8 cellular contexts compared by ENCODE assay signal in genomic region chr9:32525506-32525905, GRCh38. TPM values are rescaled to one million over a fixed set of nuclear protein-coding genes. Genes with fewer than 3 reads are reported as not detected.
DNase-seq lines count a peak whose midpoint lies in the region; ATAC-seq, FAIRE-seq and TF ChIP-seq lines count a peak whose summit lies in the region.

No MANE protein-coding gene starts in this region.

- in situ Hi-C loops in GM12878 (cut with MboI), result no loop called here

- TF ChIP-seq EP300 in GM12878 (IDR thresholded peaks at IDR 0.05; ENCODE audit: borderline replicate concordance in 1 of 2, control insufficient read depth in 1 of 2, low read depth in 2 of 2, low read length in 2 of 2), result no peak

- RAD21 ChIA-PET in GM12878 (lab: Charles Lee; ENCODE audit: unreplicated experiment), result interaction anchor here (0.6 to 2.5 kb wide), 9 partner anchors 13 to 148 kb away, joined by 3 to 36 read pairs (median 7); partner anchors contain the start of genes ACO1 and NDUFB6

- H3K27me3 Mint-ChIP-seq in stimulated activated naive CD8-positive, alpha-beta T cell treated with anti-CD3 and anti-CD28 coated beads, Interleukin-15, amount 100 ng/mL, for 72 hours, result no peaks in the 10 kb centered on the region

- H3K27me3 ChIP-seq in GM12878 (replicated peaks in 1 of 2; ENCODE audit: control insufficient read depth in 2 of 2, insufficient read depth in 2 of 2, low read length in 1 of 2) (no peaks in the 10 kb centered on the region), keratinocyte (ENCODE audit: control insufficient read depth, extremely low read depth, insufficient read depth, low read length) (no peaks in the 10 kb centered on the region)

- H3K4me2 ChIP-seq in GM12878 (ENCODE audit: control insufficient read depth, insufficient read depth) (peak overlapping the region; percentile 86), keratinocyte (ENCODE audit: control insufficient read depth, extremely low read depth, insufficient read depth, low read depth, low read length) (peak overlapping the region; percentile 91)

- SMC1A ChIA-PET in GM12878 (lab: Charles Lee; ENCODE audit: uncharacterized antibody, unreplicated experiment), result interaction anchor here (1.1 to 4.4 kb wide), 10 partner anchors 19 to 146 kb away, joined by 3 to 40 read pairs (median 6); partner anchors contain the start of genes ACO1, NDUFB6, SMIM27 and TOPORS

- H3K4me1 Mint-ChIP-seq in stimulated activated naive CD8-positive, alpha-beta T cell treated with anti-CD3 and anti-CD28 coated beads, Interleukin-15, amount 100 ng/mL, for 72 hours, result peaks cover 30% of the 10 kb centered on the region

- H3K4me3 Mint-ChIP-seq in stimulated activated naive CD8-positive, alpha-beta T cell treated with anti-CD3 and anti-CD28 coated beads, Interleukin-15, amount 100 ng/mL, for 72 hours, result peak overlapping the region; percentile 88 to 97

- H3K4me1 ChIP-seq in GM12878 (ENCODE audit: control insufficient read depth, insufficient read depth, low read length), result no peaks in the 10 kb centered on the region; the same call in 1 of the 2 replicates
- H3K4me1 ChIP-seq in keratinocyte (ENCODE audit: control insufficient read depth, extremely low read depth, insufficient read depth, low read length), result peaks cover 11% of the 10 kb centered on the region

- no peaks in the 10 kb centered on the region for H3K36me3 ChIP-seq in GM12878 (ENCODE audit: control insufficient read depth in 2 of 2, insufficient read depth in 2 of 2, low read length in 1 of 2)
- H3K36me3 ChIP-seq in keratinocyte (ENCODE audit: control insufficient read depth in 2 of 2, extremely low read depth in 1 of 2, insufficient read depth in 2 of 2, low read length in 2 of 2), result peaks cover 0 to 2% of the 10 kb centered on the region in 2 experiments

- H3K9me1 ChIP-seq in keratinocyte (ENCODE audit: control insufficient read depth, extremely low read depth, insufficient read depth, low read length), result no peaks in the 10 kb centered on the region

- POLR2A ChIA-PET in GM12878 (lab: Charles Lee), result interaction anchor here (0.7 to 3.3 kb wide), 9 partner anchors 11 to 500 kb away, joined by 3 to 19 read pairs (median 5); partner anchors contain the start of genes ACO1, DNAJA1, SMIM27 and TOPORS

- peaks cover 25% of the 10 kb centered on the region for H3K79me2 ChIP-seq in GM12878 (ENCODE audit: control insufficient read depth, insufficient read depth, low read length)
- peaks cover 53% of the 10 kb centered on the region for H3K79me2 ChIP-seq in keratinocyte (ENCODE audit: control insufficient read depth, insufficient read depth, low read length)

- H4K20me1 ChIP-seq in GM12878 (ENCODE audit: control insufficient read depth, insufficient read depth) (no peaks in the 10 kb centered on the region), keratinocyte (ENCODE audit: control insufficient read depth, extremely low read depth, insufficient read depth, low read length) (no peaks in the 10 kb centered on the region)

- H3K27ac Mint-ChIP-seq in stimulated activated naive CD8-positive, alpha-beta T cell treated with anti-CD3 and anti-CD28 coated beads, Interleukin-15, amount 100 ng/mL, for 72 hours, result peak overlapping the region; percentile 93 to 95

- no peak for TF ChIP-seq POLR2A in GM12878 (IDR thresholded peaks at IDR 0.05; ENCODE audit: low read depth, low read length)

- FAIRE-seq in GM12878 (lab: Jason Lieb, UNC) (peak; percentile 35), keratinocyte (lab: Jason Lieb, UNC) (peak; percentile 5)

- H3K9me3 Mint-ChIP-seq in stimulated activated naive CD8-positive, alpha-beta T cell treated with anti-CD3 and anti-CD28 coated beads, Interleukin-15, amount 100 ng/mL, for 72 hours, result peaks cover 10 to 13% of the 10 kb centered on the region in 2 donors

- dilution Hi-C loops in keratinocyte (cut with MboI; ENCODE audit: extremely low pct_ligation_motif_present, low sequenced_read_pairs), result no loop called here

- no TSS peak for BruUV-seq in GM12878 (replicated peaks; lab: Mats Ljungman, UMichigan)

- CTCF ChIA-PET in GM12878 (lab: Yijun Ruan, JAX), result interaction anchor here (0.5 to 3.3 kb wide), 15 partner anchors 9 to 274 kb away, joined by 3 to 58 read pairs (median 7); partner anchors contain the start of genes ACO1, NDUFB6, SMIM27 and TOPORS

- TF ChIP-seq CTCF in AG10803 (conservative IDR thresholded peaks at IDR 0.05; ENCODE audit: low read length) (no peak), GM12878 (IDR thresholded peaks at IDR 0.05 in 2 of 3, conservative IDR thresholded peaks at IDR 0.05 in 1 of 3; ENCODE audit: control insufficient read depth in 2 of 3, extremely low read depth in 1 of 3, insufficient read depth in 1 of 3, low read depth in 3 of 3, low read length in 3 of 3) (no peak), keratinocyte (optimal IDR thresholded peaks at IDR 0.05 in 1 of 3, IDR thresholded peaks at IDR 0.05 in 1 of 3, conservative IDR thresholded peaks at IDR 0.05 in 1 of 3; ENCODE audit: extremely low read depth in 1 of 3, insufficient read depth in 2 of 3, low read length in 3 of 3) (no peak)

- ATAC-seq in GM19395 (IDR thresholded peaks at IDR 0.05; ENCODE audit: unreplicated experiment) (peak; percentile 34), GM12878 (peak; percentile 47)
- ATAC-seq in stimulated activated naive CD8-positive, alpha-beta T cell treated with anti-CD3 and anti-CD28 coated beads, Interleukin-15, amount 100 ng/mL, for 72 hours, result peak; percentile 49

- no peak for TF ChIP-seq RAD21 in GM12878 (IDR thresholded peaks at IDR 0.05; ENCODE audit: insufficient read depth, low read depth, low read length)

- H3K9me3 ChIP-seq in GM12878 (replicated peaks; ENCODE audit: control insufficient read depth, insufficient read depth, low read length) (no peaks in the 10 kb centered on the region; the same call in 2 of the 3 replicates), keratinocyte (ENCODE audit: control insufficient read depth, low read depth, low read length) (no peaks in the 10 kb centered on the region)

- H3K4me3 ChIP-seq in AG10803 (ENCODE audit: low read length) (peak overlapping the region; percentile 78), GM12878 (peak overlapping the region; percentile 98), keratinocyte (ENCODE audit: control insufficient read depth in 2 of 3, extremely low read depth in 1 of 3, insufficient read depth in 2 of 3, low read depth in 1 of 3, low read length in 3 of 3) (peak overlapping the region; percentile 50 to 78 (median 73))

- H2AFZ ChIP-seq in GM12878 (ENCODE audit: control insufficient read depth, low read depth, low read length) (peak overlapping the region; percentile 85), keratinocyte (ENCODE audit: control insufficient read depth, low read length) (peak overlapping the region; percentile 35)

- peak overlapping the region; percentile 89 for H3K9ac ChIP-seq in GM12878 (ENCODE audit: control insufficient read depth, insufficient read depth, low read length)
- peak overlapping the region; percentile 78 for H3K9ac ChIP-seq in keratinocyte (ENCODE audit: control insufficient read depth, extremely low read depth, insufficient read depth, low read length)

- no peak for DNase-seq in AG10803 (ENCODE audit: low read depth)
- DNase-seq in LHCN-M2 (ENCODE audit: low read depth), result peak; percentile 15
- DNase-seq in GM12878 (ENCODE audit: low read depth, low spot score), result peak; percentile 7
- DNase-seq in keratinocyte (ENCODE audit: low read depth, low spot score), result no peak
- no peak for DNase-seq in stimulated activated naive CD8-positive, alpha-beta T cell treated with anti-CD3 and anti-CD28 coated beads, Interleukin-15, amount 100 ng/mL, for 72 hours
- DNase-seq in NCI-H1417 (lab: John Stamatoyannopoulos, UW), result no peak
- no peak for DNase-seq in activated effector memory CD4-positive, alpha-beta T cell treated with Interleukin-2 at 50 U/mL for 16 hours

- intact Hi-C loops in GM12878 (cut with micrococcal nuclease; ENCODE audit: unreplicated experiment), result loop anchor here (2.0 kb wide), 1 partner anchor 47 kb away; the partner anchor contains the start of gene NDUFB6

- H3K27ac ChIP-seq in GM12878 (ENCODE audit: control insufficient read depth, insufficient read depth) (peak overlapping the region; percentile 84), keratinocyte (ENCODE audit: control insufficient read depth, insufficient read depth, low read length) (peak overlapping the region; percentile 76)

- under 1% methylated on average over 7 of the region's 7 CpGs for WGBS in GM12878 (ENCODE audit: insufficient coverage, insufficient replicate concordance, low lambda C conversion rate, missing lambda C conversion rate)

RNA-seq across cellular contexts. Expression of gene RIGI, which starts 0.5 kb away (rescaled TPM):
- 10.3 and 18.4 TPM in 2 replicates for total RNA-seq in LHCN-M2 (2014; rRNA removed)
- 5.2 TPM for polyA plus RNA-seq in LHCN-M2 (2012)
- total RNA-seq in GM12878 (2013; cell fraction: nucleolus; rRNA removed), result 20.2 and 21.7 TPM in 2 replicates
- 12.3 and 13.0 TPM in 2 replicates for total RNA-seq in GM12878 (2014; rRNA removed)
- total RNA-seq in GM12878 (2014; rRNA removed; fragmentation: Illumina TruSeq; extraction: Trizol), result 15.2 and 16.5 TPM in 2 replicates
- 10.0 and 10.4 TPM in 2 replicates for total RNA-seq in GM12878 (2021)
- polyA plus RNA-seq in GM12878 (2011; ENCODE audit: low read depth), result 2.6 TPM
- polyA plus RNA-seq in GM12878 (2011; rRNA removed), result 13.0 and 18.1 TPM in 2 replicates
- polyA plus RNA-seq in GM12878 (2011; cell fraction: cytosol; rRNA removed), result 5.0 and 5.6 TPM in 2 replicates
- polyA plus RNA-seq in GM12878 (2011; cell fraction: nucleus; rRNA removed), result 9.4 and 9.6 TPM in 2 replicates
- 3.1 and 4.0 TPM in 2 replicates for polyA plus RNA-seq in GM12878 (2012)
- 13.9 and 17.1 TPM in 2 replicates for polyA plus RNA-seq in GM12878 (2014; fragmentation: Illumina TruSeq; extraction: Trizol)
- 1 to 10 TPM; 6.3 to 7.2 TPM for polyA plus RNA-seq in GM12878 (2014; fragmentation: Nextera tagmentation; extraction: Ambion mirVana)
- polyA plus RNA-seq in GM12878 (2014; rRNA removed), result 6.3 and 7.8 TPM in 2 replicates
- 1 to 10 TPM; 5.3 to 7.0 TPM for polyA plus RNA-seq in GM12878 (2016; fragmentation: Nextera tagmentation; extraction: Ambion mirVana)
- 9.3 and 14.2 TPM in 2 replicates for polyA minus RNA-seq in GM12878 (2011; rRNA and poly(A)+ RNA removed)
- 3.2 and 4.8 TPM in 2 replicates for polyA minus RNA-seq in GM12878 (2011; cell fraction: cytosol; rRNA and poly(A)+ RNA removed)
- 7.3 and 10.0 TPM in 2 replicates for polyA minus RNA-seq in GM12878 (2011; cell fraction: nucleus; rRNA and poly(A)+ RNA removed)
- polyA plus RNA-seq in keratinocyte, result 23.0 to 31.4 TPM (median 27.6 TPM) in 3 replicates
- polyA plus RNA-seq in keratinocyte (2011; ENCODE audit: low read depth), result 3.0 TPM
- 11.4 and 22.0 TPM in 2 replicates for polyA plus RNA-seq in keratinocyte (2011; cell fraction: cytosol; rRNA removed)
- 30.2 and 35.6 TPM in 2 replicates for polyA plus RNA-seq in keratinocyte (2011; cell fraction: nucleus; rRNA removed)
- 4.7 and 29.6 TPM in 2 replicates for polyA plus RNA-seq in keratinocyte (2012; ENCODE audit: low replicate concordance)
- 7.3 to 34.9 TPM (median 16.8 TPM) in 3 replicates for polyA minus RNA-seq in keratinocyte
- polyA minus RNA-seq in keratinocyte (2011; cell fraction: cytosol; rRNA and poly(A)+ RNA removed), result 9.6 TPM
- 21.1 and 44.8 TPM in 2 replicates for polyA minus RNA-seq in keratinocyte (2011; cell fraction: nucleus; rRNA and poly(A)+ RNA removed)

RNA-seq across cellular contexts. Expression of gene SMIM27, which starts 26.6 kb away (rescaled TPM):
- total RNA-seq in LHCN-M2 (2014; rRNA removed) (4.4 and 5.1 TPM in 2 replicates), GM12878 (2014; rRNA removed) (20.5 and 23.7 TPM in 2 replicates), GM12878 (2014; rRNA removed; fragmentation: Illumina TruSeq; extraction: Trizol) (21.1 and 21.5 TPM in 2 replicates), GM12878 (2021) (18.6 and 19.6 TPM in 2 replicates)
- polyA plus RNA-seq in LHCN-M2 (2012), result 23.0 TPM
- total RNA-seq in GM12878 (2013; cell fraction: nucleolus; rRNA removed), result 4.1 and 6.0 TPM in 2 replicates
- polyA plus RNA-seq in GM12878 (2011; ENCODE audit: low read depth), result 26.7 TPM
- polyA plus RNA-seq in GM12878 (2011; rRNA removed) (29.3 and 37.2 TPM in 2 replicates), GM12878 (2014; fragmentation: Illumina TruSeq; extraction: Trizol) (4.1 and 12.2 TPM in 2 replicates), GM12878 (2014; fragmentation: Nextera tagmentation; extraction: Ambion mirVana) (10 to 100 TPM; 38.6 to 39.9 TPM), GM12878 (2014; rRNA removed) (22.2 and 31.5 TPM in 2 replicates), GM12878 (2016; fragmentation: Nextera tagmentation; extraction: Ambion mirVana) (10 to 100 TPM; 44.1 to 47.3 TPM), keratinocyte (2.0 to 21.9 TPM (median 13.0 TPM) in 3 replicates)
- 6.3 and 7.5 TPM in 2 replicates for polyA plus RNA-seq in GM12878 (2011; cell fraction: cytosol; rRNA removed)
- 6.1 and 10.2 TPM in 2 replicates for polyA plus RNA-seq in GM12878 (2011; cell fraction: nucleus; rRNA removed)
- polyA plus RNA-seq in GM12878 (2012), result 42.0 and 84.4 TPM in 2 replicates
- polyA minus RNA-seq in GM12878 (2011; rRNA and poly(A)+ RNA removed), result 4.8 and 5.7 TPM in 2 replicates
- polyA minus RNA-seq in GM12878 (2011; cell fraction: cytosol; rRNA and poly(A)+ RNA removed), result 7.5 TPM in 1 of 2 replicates, not detected in the other
- 8.6 and 11.5 TPM in 2 replicates for polyA minus RNA-seq in GM12878 (2011; cell fraction: nucleus; rRNA and poly(A)+ RNA removed)
- 1.6 TPM for polyA plus RNA-seq in keratinocyte (2011; ENCODE audit: low read depth)
- polyA plus RNA-seq in keratinocyte (2011; cell fraction: cytosol; rRNA removed), result 1.9 and 3.4 TPM in 2 replicates
- polyA plus RNA-seq in keratinocyte (2011; cell fraction: nucleus; rRNA removed), result 1.0 and 1.9 TPM in 2 replicates
- 17.5 and 21.5 TPM in 2 replicates for polyA plus RNA-seq in keratinocyte (2012; ENCODE audit: low replicate concordance)
- polyA minus RNA-seq in keratinocyte, result 1.1 to 3.9 TPM (median 1.9 TPM) in 3 replicates
- polyA minus RNA-seq in keratinocyte (2011; cell fraction: cytosol; rRNA and poly(A)+ RNA removed), result not detected
- polyA minus RNA-seq in keratinocyte (2011; cell fraction: nucleus; rRNA and poly(A)+ RNA removed), result 2.5 TPM in 1 of 2 replicates, not detected in the other

RNA-seq across cellular contexts. Expression of gene TOPORS, which starts 26.9 kb away (rescaled TPM):
- 30.3 and 30.7 TPM in 2 replicates for total RNA-seq in LHCN-M2 (2014; rRNA removed)
- polyA plus RNA-seq in LHCN-M2 (2012), result 6.5 TPM
- total RNA-seq in GM12878 (2013; cell fraction: nucleolus; rRNA removed), result 26.2 and 29.2 TPM in 2 replicates
- 14.0 and 19.2 TPM in 2 replicates for total RNA-seq in GM12878 (2014; rRNA removed)
- 27.1 and 27.8 TPM in 2 replicates for total RNA-seq in GM12878 (2014; rRNA removed; fragmentation: Illumina TruSeq; extraction: Trizol)
- total RNA-seq in GM12878 (2021), result 12.7 and 12.8 TPM in 2 replicates
- polyA plus RNA-seq in GM12878 (2011; ENCODE audit: low read depth), result 5.1 TPM
- polyA plus RNA-seq in GM12878 (2011; rRNA removed), result 14.6 and 22.6 TPM in 2 replicates
- polyA plus RNA-seq in GM12878 (2011; cell fraction: cytosol; rRNA removed), result 4.8 and 6.0 TPM in 2 replicates
- 11.4 and 12.2 TPM in 2 replicates for polyA plus RNA-seq in GM12878 (2011; cell fraction: nucleus; rRNA removed)
- polyA plus RNA-seq in GM12878 (2012), result 8.0 and 9.8 TPM in 2 replicates
- 20.6 and 28.0 TPM in 2 replicates for polyA plus RNA-seq in GM12878 (2014; fragmentation: Illumina TruSeq; extraction: Trizol)
- polyA plus RNA-seq in GM12878 (2014; fragmentation: Nextera tagmentation; extraction: Ambion mirVana), result 1 to 10 TPM; 6.0 to 6.6 TPM
- polyA plus RNA-seq in GM12878 (2014; rRNA removed), result 7.3 and 9.1 TPM in 2 replicates
- 10 to 100 TPM; 17.9 to 18.2 TPM for polyA plus RNA-seq in GM12878 (2016; fragmentation: Nextera tagmentation; extraction: Ambion mirVana)
- polyA minus RNA-seq in GM12878 (2011; rRNA and poly(A)+ RNA removed), result 16.9 and 24.3 TPM in 2 replicates
- polyA minus RNA-seq in GM12878 (2011; cell fraction: cytosol; rRNA and poly(A)+ RNA removed), result 5.2 and 6.2 TPM in 2 replicates
- polyA minus RNA-seq in GM12878 (2011; cell fraction: nucleus; rRNA and poly(A)+ RNA removed), result 9.3 and 14.2 TPM in 2 replicates
- polyA plus RNA-seq in keratinocyte, result 12.8 to 17.1 TPM (median 13.5 TPM) in 3 replicates
- 37.3 TPM for polyA plus RNA-seq in keratinocyte (2011; ENCODE audit: low read depth)
- 6.9 and 14.0 TPM in 2 replicates for polyA plus RNA-seq in keratinocyte (2011; cell fraction: cytosol; rRNA removed)
- polyA plus RNA-seq in keratinocyte (2011; cell fraction: nucleus; rRNA removed), result 17.1 and 24.5 TPM in 2 replicates
- 13.5 and 17.0 TPM in 2 replicates for polyA plus RNA-seq in keratinocyte (2012; ENCODE audit: low replicate concordance)
- 8.2 to 27.8 TPM (median 19.3 TPM) in 3 replicates for polyA minus RNA-seq in keratinocyte
- 9.2 TPM for polyA minus RNA-seq in keratinocyte (2011; cell fraction: cytosol; rRNA and poly(A)+ RNA removed)
- 18.5 and 36.0 TPM in 2 replicates for polyA minus RNA-seq in keratinocyte (2011; cell fraction: nucleus; rRNA and poly(A)+ RNA removed)

RNA-seq across cellular contexts. Expression of gene NDUFB6, which starts 47.5 kb away (rescaled TPM):
- total RNA-seq in LHCN-M2 (2014; rRNA removed) (59.9 and 76.2 TPM in 2 replicates), GM12878 (2014; rRNA removed) (47.6 and 52.6 TPM in 2 replicates), GM12878 (2014; rRNA removed; fragmentation: Illumina TruSeq; extraction: Trizol) (35.3 and 40.3 TPM in 2 replicates), GM12878 (2021) (51.2 and 54.9 TPM in 2 replicates)
- 103 TPM for polyA plus RNA-seq in LHCN-M2 (2012)
- total RNA-seq in GM12878 (2013; cell fraction: nucleolus; rRNA removed), result 8.1 and 8.8 TPM in 2 replicates
- 49.2 TPM for polyA plus RNA-seq in GM12878 (2011; ENCODE audit: low read depth)
- polyA plus RNA-seq in GM12878 (2011; rRNA removed) (57.6 and 68.3 TPM in 2 replicates), GM12878 (2014; fragmentation: Illumina TruSeq; extraction: Trizol) (14.7 and 26.3 TPM in 2 replicates), GM12878 (2014; fragmentation: Nextera tagmentation; extraction: Ambion mirVana) (10 to 100 TPM; 80.8 to 84.3 TPM), GM12878 (2014; rRNA removed) (56.2 and 65.2 TPM in 2 replicates), GM12878 (2016; fragmentation: Nextera tagmentation; extraction: Ambion mirVana) (100 to 1,000 TPM; 237 to 269 TPM), keratinocyte (50.2 to 67.0 TPM (median 60.7 TPM) in 3 replicates)
- polyA plus RNA-seq in GM12878 (2011; cell fraction: cytosol; rRNA removed), result 41.9 and 48.8 TPM in 2 replicates
- polyA plus RNA-seq in GM12878 (2011; cell fraction: nucleus; rRNA removed), result 25.0 and 33.4 TPM in 2 replicates
- polyA plus RNA-seq in GM12878 (2012), result 35.2 and 38.4 TPM in 2 replicates
- polyA minus RNA-seq in GM12878 (2011; rRNA and poly(A)+ RNA removed), result 3.3 and 7.5 TPM in 2 replicates
- 10.6 and 12.6 TPM in 2 replicates for polyA minus RNA-seq in GM12878 (2011; cell fraction: cytosol; rRNA and poly(A)+ RNA removed)
- 8.1 and 9.9 TPM in 2 replicates for polyA minus RNA-seq in GM12878 (2011; cell fraction: nucleus; rRNA and poly(A)+ RNA removed)
- polyA plus RNA-seq in keratinocyte (2011; ENCODE audit: low read depth), result 47.3 TPM
- 38.4 and 41.6 TPM in 2 replicates for polyA plus RNA-seq in keratinocyte (2011; cell fraction: cytosol; rRNA removed)
- 16.5 and 25.5 TPM in 2 replicates for polyA plus RNA-seq in keratinocyte (2011; cell fraction: nucleus; rRNA removed)
- 33.3 and 74.3 TPM in 2 replicates for polyA plus RNA-seq in keratinocyte (2012; ENCODE audit: low replicate concordance)
- polyA minus RNA-seq in keratinocyte, result 8.0 to 16.1 TPM (median 9.6 TPM) in 3 replicates
- 42.8 TPM for polyA minus RNA-seq in keratinocyte (2011; cell fraction: cytosol; rRNA and poly(A)+ RNA removed)
- 6.8 and 10.2 TPM in 2 replicates for polyA minus RNA-seq in keratinocyte (2011; cell fraction: nucleus; rRNA and poly(A)+ RNA removed)

Comparison
In these comparisons a context has a peak if more than half of its experiments do, and no peak if none do; other contexts are left out.
1. DNase-seq: peak in LHCN-M2 (single experiment) and GM12878 (single experiment); none in AG10803 (single experiment), keratinocyte (single experiment), stimulated activated naive CD8-positive, alpha-beta T cell treated with anti-CD3 and anti-CD28 coated beads, Interleukin-15, amount 100 ng/mL, for 72 hours (0 of 2), NCI-H1417 (0 of 3) and activated effector memory CD4-positive, alpha-beta T cell treated with Interleukin-2 at 50 U/mL for 16 hours (single experiment).
2. Peak in every context shown above with its lines, with median percentiles within 50 percentile points of each other: H3K4me3 ChIP-seq and ATAC-seq.